8 cellular contexts compared by ENCODE assay signal in genomic region chr12:43835656-43836454, GRCh38. TPM values are rescaled to one million over a fixed set of nuclear protein-coding genes. Genes with fewer than 3 reads are reported as not detected.
A peak's percentile ranks its signal among the peaks of the same experiment; 100 is the strongest.
DNase-seq lines count a peak whose midpoint lies in the region; ATAC-seq and TF ChIP-seq lines count a peak whose summit lies in the region.

Gene TMEM117, plus strand, starts transcription at chr12:43836081.

- peaks cover 6 to 15% (median 13%) of the 10 kb centered on the region in 3 donors for H3K4me1 Mint-ChIP-seq in IgD-negative memory B cell

- TF ChIP-seq CTCF in astrocyte of the cerebellum (IDR thresholded peaks at IDR 0.05; ENCODE audit: low read depth, low read length, missing control alignments): no peak

- ATAC-seq in GM21619 (IDR thresholded peaks at IDR 0.05; ENCODE audit: unreplicated experiment): peak; percentile 76

- peak within 1 kb of the TSS; percentile 61 for H3K4me3 ChIP-seq in astrocyte of the cerebellum (ENCODE audit: low read depth, low read length)
- peak within 1 kb of the TSS; percentile 97 for H3K4me3 ChIP-seq in iPS DF 6.9 (ENCODE audit: low read length)
- H3K4me3 ChIP-seq in skeletal muscle cell (ENCODE audit: low read depth, low read length): peak within 1 kb of the TSS; percentile 66

- in situ Hi-C loops in astrocyte of the cerebellum (cut with HindIII; ENCODE audit: low sequenced_read_pairs): no loop called here

- peak within 1 kb of the TSS; percentile 89 to 94 (median 94) for H3K4me3 Mint-ChIP-seq in IgD-negative memory B cell

- no peaks in the 10 kb centered on the region for H3K27me3 Mint-ChIP-seq in IgD-negative memory B cell

- no peak within 1 kb of the TSS for H3K27ac ChIP-seq in iPS DF 6.9 (ENCODE audit: low read length)

- no peaks in the 10 kb centered on the region; the same call in 1 of the 2 replicates for H3K4me1 ChIP-seq in iPS DF 6.9 (ENCODE audit: control insufficient read depth, insufficient read depth, low read length)

- H3K36me3 Mint-ChIP-seq in IgD-negative memory B cell: no peaks in the 10 kb centered on the region

- H3K27me3 ChIP-seq in iPS DF 6.9 (ENCODE audit: control insufficient read depth, insufficient read depth, low read length): peaks cover 8% of the 10 kb centered on the region; the same call in 1 of the 2 replicates

- no peaks in the 10 kb centered on the region for H3K36me3 ChIP-seq in iPS DF 6.9 (ENCODE audit: control insufficient read depth, insufficient read depth, low read length)

- peak within 1 kb of the TSS; percentile 83 to 94 (median 91) for H3K27ac Mint-ChIP-seq in IgD-negative memory B cell

- no peaks in the 10 kb centered on the region for H3K9me3 Mint-ChIP-seq in IgD-negative memory B cell

- peak; percentile 29 for DNase-seq in GDM1 (lab: John Stamatoyannopoulos, UW)
- peak; percentile 41 for DNase-seq in T-helper 22 cell (ENCODE audit: low read depth)
- no peak for DNase-seq in astrocyte of the cerebellum (ENCODE audit: low read depth)
- DNase-seq in iPS DF 6.9 (ENCODE audit: low read depth, low spot score): no peak
- no peak for DNase-seq in skeletal muscle cell (ENCODE audit: low read depth)
- DNase-seq in pons (ENCODE audit: low spot score): no peak

- WGBS in iPS DF 6.9 (ENCODE audit: insufficient coverage, insufficient read length): no CpG with 5 or more reads among the region's 101 CpGs

- no peaks in the 10 kb centered on the region for H3K9me3 ChIP-seq in iPS DF 6.9 (ENCODE audit: control insufficient read depth, insufficient read depth, low read length)

RNA-seq across cellular contexts. Expression of gene TMEM117, which starts in this region (rescaled TPM):
- polyA plus RNA-seq in IgD-negative memory B cell: 4.4 TPM

Comparison
In these comparisons a context has a peak if more than half of its experiments do, and no peak if none do; other contexts are left out.
1. DNase-seq: peak in GDM1 (single experiment) and T-helper 22 cell (single experiment); none in astrocyte of the cerebellum (single experiment), iPS DF 6.9 (single experiment), skeletal muscle cell (single experiment) and pons (single experiment).
2. Peak in every context shown above with its lines, with median percentiles within 50 percentile points of each other: H3K4me3 ChIP-seq.